ENCODE assay signal across 8 cellular contexts in genomic region chr2:173119069-173119807, GRCh38. TPM values are rescaled to one million over a fixed set of nuclear protein-coding genes. Genes with fewer than 3 reads are reported as not detected.
DNase-seq lines count a peak whose midpoint lies in the region; ATAC-seq and TF ChIP-seq lines count a peak whose summit lies in the region.

No MANE protein-coding gene starts in this region.

- peak overlapping the region; percentile 74 for H3K27ac ChIP-seq in psoas muscle

- no peaks in the 10 kb centered on the region for H3K36me3 Mint-ChIP-seq in central memory CD8-positive, alpha-beta T cell (ENCODE audit: insufficient read depth)

- H3K4me1 Mint-ChIP-seq in central memory CD8-positive, alpha-beta T cell = peaks cover 14% of the 10 kb centered on the region

- intact Hi-C loops in psoas muscle (cut with DNase I) = no loop called here

- H3K27ac Mint-ChIP-seq in central memory CD8-positive, alpha-beta T cell (ENCODE audit: low read depth) = peak overlapping the region; percentile 30

- ATAC-seq in GM18909 (IDR thresholded peaks at IDR 0.05; ENCODE audit: poor library complexity, unreplicated experiment) (peak; percentile 55), psoas muscle (peak; percentile 61 to 81 (median 66)), HG03159 (IDR thresholded peaks at IDR 0.05; ENCODE audit: unreplicated experiment) (no peak)
- ATAC-seq in central memory CD8-positive, alpha-beta T cell (replicated peaks; ENCODE audit: extremely low read depth, poor library complexity, severe bottlenecking) = no peak

- TF ChIP-seq CTCF in psoas muscle (IDR thresholded peaks at IDR 0.05) = no peak

- H3K36me3 ChIP-seq in psoas muscle (ENCODE audit: insufficient read depth in 1 of 2, low read depth in 1 of 2) = peaks cover 2 to 10% of the 10 kb centered on the region in 2 donors

- no peak overlapping the region for H3K4me3 ChIP-seq in psoas muscle

- H3K27me3 Mint-ChIP-seq in central memory CD8-positive, alpha-beta T cell = no peaks in the 10 kb centered on the region

- H3K9me3 Mint-ChIP-seq in central memory CD8-positive, alpha-beta T cell = no peaks in the 10 kb centered on the region

- DNase-seq in NCI-H1694 (lab: John Stamatoyannopoulos, UW) (peak; percentile 90), psoas muscle (peak; percentile 13 to 56), NCI-H748 (lab: John Stamatoyannopoulos, UW; ENCODE audit: unreplicated experiment) (no peak), NOMO-1 treated with DMSO at 0.1 percent for 48 hours (lab: John Stamatoyannopoulos, UW; ENCODE audit: unreplicated experiment) (no peak), kidney tubule cell (ENCODE audit: low spot score) (no peak)
- no peak for DNase-seq in central memory CD8-positive, alpha-beta T cell (ENCODE audit: low spot score in 2 of 2)

- no peaks in the 10 kb centered on the region for H3K27me3 ChIP-seq in psoas muscle (ENCODE audit: insufficient read depth in 3 of 3, low read length in 2 of 3)

- no peak overlapping the region for H3K4me3 Mint-ChIP-seq in central memory CD8-positive, alpha-beta T cell

- WGBS in psoas muscle, 3 donors = 8 to 15% (median 9%) methylated on average over 5 of the region's 5 CpGs

- no peaks in the 10 kb centered on the region for H3K9me3 ChIP-seq in psoas muscle

- peaks cover 81% of the 10 kb centered on the region for H3K4me1 ChIP-seq in psoas muscle

RNA-seq across cellular contexts. Expression of gene MAP3K20, which starts 43.6 kb away (rescaled TPM):
- total RNA-seq in psoas muscle = 100 to 1,000 TPM; 366 to 533 (median 468) TPM
- polyA plus RNA-seq in psoas muscle = 100 to 1,000 TPM in 2 of 3 donors, 10 to 100 TPM in 1; 41.8 to 224 (median 112) TPM

Comparison
In these comparisons a context has a peak if more than half of its experiments do, and no peak if none do; other contexts are left out.
1. ATAC-seq: peak in GM18909 (single experiment) and psoas muscle (4 of 4); none in central memory CD8-positive, alpha-beta T cell (single experiment) and HG03159 (single experiment).
2. DNase-seq: peak in NCI-H1694 (single experiment) and psoas muscle (2 of 2); none in central memory CD8-positive, alpha-beta T cell (0 of 2), NCI-H748 (single experiment), NOMO-1 treated with DMSO at 0.1 percent for 48 hours (single experiment) and kidney tubule cell (single experiment).